ENCODE assay signal across 1 cellular context in genomic region chr10:31100662-31101061, GRCh38.
TF ChIP-seq lines count a peak whose summit lies in the region.

No MANE protein-coding gene starts in this region.

TF ChIP-seq in A549, 52 proteins besides CTCF, POLR2A, EP300 and RAD21 (continued from another document):
- TF ChIP-seq ELK1 (IDR thresholded peaks at IDR 0.05; ENCODE audit: low read depth, low read length) (no peak), RNF2 (IDR thresholded peaks at IDR 0.05; ENCODE audit: borderline replicate concordance, low read depth) (no peak), POLR2AphosphoS2 (conservative IDR thresholded peaks at IDR 0.05; ENCODE audit: low read length) (no peak), PBX3 (IDR thresholded peaks at IDR 0.05) (no peak), EHF (CRISPR knock-in tag; IDR thresholded peaks at IDR 0.05) (no peak)
